Comparison of ENCODE assay signal across 13 cellular contexts in the genomic region with DNA sequence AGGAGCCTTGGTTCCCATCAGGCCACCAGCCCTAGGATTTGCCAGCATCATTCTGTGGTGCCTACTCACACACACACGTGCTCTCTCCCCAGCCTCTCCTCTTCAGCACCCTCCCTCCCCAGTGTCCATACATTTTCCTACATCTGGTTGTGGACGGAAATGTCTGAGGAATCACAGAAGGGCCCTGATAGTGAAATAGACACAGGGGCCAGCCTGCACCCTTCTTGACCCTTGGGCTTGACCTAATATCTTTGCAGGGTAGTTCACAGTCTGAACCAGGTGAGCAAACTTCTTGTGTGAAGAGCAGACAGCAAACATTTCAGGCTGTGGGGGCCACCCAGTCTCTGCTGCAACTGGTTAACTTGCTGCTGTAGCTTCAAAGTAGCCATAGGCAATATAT.
DNase-seq lines count a peak whose midpoint lies in the region; ATAC-seq, FAIRE-seq and TF ChIP-seq lines count a peak whose summit lies in the region.
"Had no signal": no experiment of that assay in that cellular context is flagged by ENCODE, and none has a peak within 500 bp of the region (broad histone marks: within the 10 kb centered on the region; RNA-seq: fewer than 3 reads in every experiment).

No MANE protein-coding gene starts in this region.

- no peaks in the 10 kb centered on the region for H3K27me3 ChIP-seq in HepG2 (ENCODE audit: control insufficient read depth in 1 of 2, insufficient read depth in 2 of 2, low read length in 2 of 2)
- H3K27me3 ChIP-seq in right lobe of liver: no peaks in the 10 kb centered on the region
- peaks cover 0 to 5% of the 10 kb centered on the region in 2 donors for H3K27me3 ChIP-seq in left lung
- no peaks in the 10 kb centered on the region for H3K27me3 ChIP-seq in vagina
- H3K27me3 ChIP-seq in pancreas: no peaks in the 10 kb centered on the region

- no peaks in the 10 kb centered on the region for H3K79me2 ChIP-seq in HepG2 (ENCODE audit: insufficient read depth, low read length)

- no peaks in the 10 kb centered on the region for H4K20me1 ChIP-seq in HepG2 (ENCODE audit: insufficient read depth, low read length)

- H3K9me3 ChIP-seq in HepG2 (ENCODE audit: low read length) (no peaks in the 10 kb centered on the region), right lobe of liver (no peaks in the 10 kb centered on the region), left lung (peaks cover 0 to 3% of the 10 kb centered on the region in 2 donors), vagina (no peaks in the 10 kb centered on the region), pancreas (no peaks in the 10 kb centered on the region)

- ATAC-seq in HepG2 (no peak), right lobe of liver (no peak), left lung (peak; percentile 53), pancreas (no peak)
- ATAC-seq: CD8-positive, alpha-beta T cell; GM23338 had no signal

- WGBS in HepG2 (ENCODE audit: low lambda C conversion rate): 0% methylated on average over 2 of the region's 2 CpGs
- WGBS in right lobe of liver (ENCODE audit: insufficient coverage, low coverage, low lambda C conversion rate, missing lambda C conversion rate): 40% methylated on average over 1 of the region's 2 CpGs
- WGBS in pancreas, 2 donors: 40 to 48% methylated on average over 2 of the region's 2 CpGs

- H3K27ac ChIP-seq in HepG2 (ENCODE audit: extremely low read length, insufficient read depth, low read length) (no peak overlapping the region), right lobe of liver (no peak overlapping the region), left lung (no peak overlapping the region), vagina (no peak overlapping the region), pancreas (no peak overlapping the region)
- H3K27ac ChIP-seq: 22Rv1 had no signal

- intact Hi-C loops in HepG2 (cut with micrococcal nuclease; ENCODE audit: unreplicated experiment): no loop called here
- intact Hi-C loops in right lobe of liver (cut with DNase I): no loop called here
- intact Hi-C loops in left lung (cut with DNase I): no loop called here
- intact Hi-C loops in vagina (cut with DNase I): no loop called here
- intact Hi-C loops in pancreas (cut with DNase I): no loop called here

- peak; percentile 22 for DNase-seq in DMS79 treated with DMSO at 0.1 percent for 48 hours (lab: John Stamatoyannopoulos, UW)
- DNase-seq in DMS79 (lab: John Stamatoyannopoulos, UW): no peak
- DNase-seq in HepG2 (ENCODE audit: low spot score): no peak
- no peak for DNase-seq in right lobe of liver
- DNase-seq in left lung: no peak
- DNase-seq in vagina (ENCODE audit: extremely low spot score in 2 of 2): peak; percentile 64 to 79
- DNase-seq in effector CD8-positive, alpha-beta T cell (lab: John Stamatoyannopoulos, UW): no peak
- no peak for DNase-seq in pancreas
- DNase-seq: CD8-positive, alpha-beta T cell; COR-L47; H7 had no signal

- H3K9ac ChIP-seq in HepG2 (ENCODE audit: insufficient read depth, low read depth, low read length): no peak overlapping the region

- no peak overlapping the region for H2AFZ ChIP-seq in HepG2 (ENCODE audit: low read length)
- H2AFZ ChIP-seq: GM23338 had no signal

- no peak for TF ChIP-seq EP300 in HepG2 (IDR thresholded peaks at IDR 0.05; ENCODE audit: low read depth in 2 of 2, low read length in 2 of 2)
- no peak for TF ChIP-seq EP300 in HepG2 (CRISPR knock-in tag; IDR thresholded peaks at IDR 0.05; ENCODE audit: borderline replicate concordance)

- TF ChIP-seq POLR2A in HepG2 (IDR thresholded peaks at IDR 0.05; ENCODE audit: insufficient read depth in 1 of 2, low read depth in 2 of 2, low read length in 2 of 2) (no peak), right lobe of liver (IDR thresholded peaks at IDR 0.05) (no peak), vagina (IDR thresholded peaks at IDR 0.05) (no peak)

- no peak for TF ChIP-seq RAD21 in HepG2 (CRISPR knock-in tag; IDR thresholded peaks at IDR 0.05)

- H3K4me2 ChIP-seq in HepG2 (ENCODE audit: low read depth, low read length): no peak overlapping the region
- H3K4me2 ChIP-seq: GM23338 had no signal

- TF ChIP-seq CTCF in HepG2 (CRISPR knock-in tag; IDR thresholded peaks at IDR 0.05) (no peak), right lobe of liver (IDR thresholded peaks at IDR 0.05) (no peak), left lung (IDR thresholded peaks at IDR 0.05) (no peak), vagina (IDR thresholded peaks at IDR 0.05) (no peak), pancreas (IDR thresholded peaks at IDR 0.05) (no peak)

- BruUV-seq in HepG2 (replicated peaks; lab: Mats Ljungman, UMichigan): no TSS peak

- no peaks in the 10 kb centered on the region for H3K4me1 ChIP-seq in HepG2 (ENCODE audit: insufficient read depth, low read length)
- H3K4me1 ChIP-seq in right lobe of liver: no peaks in the 10 kb centered on the region
- H3K4me1 ChIP-seq in left lung: peaks cover 0 to 16% of the 10 kb centered on the region in 2 donors
- peaks cover 7% of the 10 kb centered on the region for H3K4me1 ChIP-seq in vagina
- no peaks in the 10 kb centered on the region for H3K4me1 ChIP-seq in pancreas

- POLR2A ChIA-PET in HepG2 (lab: Yijun Ruan, JAX): no interaction called here

- H3K36me3 ChIP-seq in HepG2 (replicated peaks in 1 of 2; ENCODE audit: control insufficient read depth in 1 of 2, insufficient read depth in 2 of 2, low read length in 2 of 2) (no peaks in the 10 kb centered on the region), right lobe of liver (no peaks in the 10 kb centered on the region), left lung (no peaks in the 10 kb centered on the region), vagina (no peaks in the 10 kb centered on the region), pancreas (no peaks in the 10 kb centered on the region)

- CTCF ChIA-PET in HepG2 (lab: Yijun Ruan, JAX; ENCODE audit: low intra/inter-chr PET ratio, low total read pairs): no interaction called here

- H3K4me3 ChIP-seq in HepG2 (replicated peaks in 1 of 3; ENCODE audit: insufficient read depth in 1 of 3, low read depth in 2 of 3, low read length in 3 of 3): no peak overlapping the region
- H3K4me3 ChIP-seq in right lobe of liver: no peak overlapping the region
- no peak overlapping the region for H3K4me3 ChIP-seq in left lung
- no peak overlapping the region for H3K4me3 ChIP-seq in vagina
- H3K4me3 ChIP-seq in pancreas: no peak overlapping the region
- H3K4me3 ChIP-seq: GM23338 had no signal

- in situ Hi-C loops in HepG2 (cut with HindIII; ENCODE audit: extremely low pct_ligation_motif_present, low pct_unique_long_range_greater_than_20kb): no loop called here

- FAIRE-seq in HepG2 (lab: Jason Lieb, UNC): no peak
- FAIRE-seq in pancreas (lab: Jason Lieb, UNC): no peak

TF ChIP-seq in HepG2, 621 proteins besides CTCF, POLR2A, EP300 and RAD21 (continues in another document):
- no peak for TF ChIP-seq ZNF569 (CRISPR knock-in tag; IDR thresholded peaks at IDR 0.05; ENCODE audit: borderline replicate concordance)
- TF ChIP-seq SMARCC2 (IDR thresholded peaks at IDR 0.05): no peak
- TF ChIP-seq MAFG (CRISPR knock-in tag; IDR thresholded peaks at IDR 0.05): no peak

Comparison
In these comparisons a context has a peak if more than half of its experiments do, and no peak if none do; other contexts are left out.
1. DNase-seq: peak in DMS79 treated with DMSO at 0.1 percent for 48 hours (single experiment) and vagina (2 of 2); none in DMS79 (single experiment), HepG2 (single experiment), right lobe of liver (0 of 3), left lung (0 of 2), effector CD8-positive, alpha-beta T cell (single experiment) and pancreas (0 of 6).